ENCODE assay signal across 18 cellular contexts in the genomic region with DNA sequence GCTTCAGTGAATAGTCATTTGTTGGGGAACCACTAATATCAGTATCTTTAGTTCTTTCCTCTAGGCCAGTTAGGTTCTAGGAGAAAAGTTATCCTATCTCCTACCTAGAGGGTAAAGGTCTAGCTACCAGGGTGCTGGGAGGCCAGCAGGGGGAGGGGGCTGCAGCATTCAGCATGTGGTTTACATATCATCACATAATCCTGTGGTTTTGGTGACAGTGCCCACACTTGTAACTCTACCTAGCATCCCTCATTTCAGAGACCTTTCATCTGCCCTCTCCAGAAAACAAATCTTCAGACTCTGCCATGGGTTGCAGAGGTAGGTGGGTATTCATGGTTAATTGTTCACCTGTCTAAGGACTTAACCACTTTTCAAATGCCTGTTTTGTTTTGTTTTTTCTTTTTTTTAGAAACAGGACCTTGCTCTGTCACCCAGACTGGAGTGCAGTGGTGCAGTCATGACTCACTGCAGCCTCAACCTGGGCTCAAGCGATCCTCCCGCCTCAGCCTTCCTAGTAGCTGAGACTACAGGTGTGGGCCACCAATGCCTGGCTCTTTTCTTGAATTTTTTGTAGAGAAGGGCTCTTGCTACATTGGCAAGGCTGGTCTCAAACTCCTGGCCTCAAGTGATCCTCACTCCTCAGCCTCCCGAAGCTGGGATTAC.
DNase-seq lines count a peak whose midpoint lies in the region; ATAC-seq, FAIRE-seq and TF ChIP-seq lines count a peak whose summit lies in the region.
"Had no signal": no experiment of that assay in that cellular context is flagged by ENCODE, and none has a peak within 500 bp of the region (broad histone marks: within the 10 kb centered on the region; RNA-seq: fewer than 3 reads in every experiment).

No MANE protein-coding gene starts in this region.

- BruUV-seq in GM12878 (replicated peaks; lab: Mats Ljungman, UMichigan): no TSS peak

- intact Hi-C loops in GM12878 (cut with micrococcal nuclease; ENCODE audit: unreplicated experiment): no loop called here

- DNase-seq in stimulated activated CD4-positive, alpha-beta T cell treated with anti-CD3 and anti-CD28 coated beads, Interleukin-2, amount 100 ng/mL, for 4 hours (ENCODE audit: low read depth): peak; percentile 4
- no peak for DNase-seq in stimulated activated CD4-positive, alpha-beta T cell treated with anti-CD3 and anti-CD28 coated beads, Interleukin-12 subunit alpha, Interleukin-12 subunit beta, amount 100 ng/mL, for 4 hours
- DNase-seq in activated CD4-positive, alpha-beta T cell treated with anti-CD3 and anti-CD28 coated beads for 48 hours: peak; percentile 31
- DNase-seq in GM12878 (ENCODE audit: low read depth, low spot score) (no peak), NCI-H2227 treated with DMSO at 0.1 percent for 48 hours (lab: John Stamatoyannopoulos, UW) (no peak), mucosa of gallbladder (ENCODE audit: low spot score) (no peak)
- DNase-seq: effector memory CD4-positive, alpha-beta T cell; HCEC 1CT; Kasumi-1; NCI-H1930; NCI-H345; PC-9; SIG-M5 had no signal

- no peak overlapping the region for H3K9ac ChIP-seq in GM12878 (ENCODE audit: control insufficient read depth, insufficient read depth, low read length)

- no peak for ATAC-seq in GM12878
- no peak for ATAC-seq in GM19328 (IDR thresholded peaks at IDR 0.05; ENCODE audit: unreplicated experiment)

- FAIRE-seq in GM12878 (lab: Jason Lieb, UNC): no peak
- FAIRE-seq: HTR-8/SVneo had no signal

- TF ChIP-seq RAD21 in GM12878 (IDR thresholded peaks at IDR 0.05; ENCODE audit: insufficient read depth, low read depth, low read length): no peak

- SMC1A ChIA-PET in GM12878 (lab: Charles Lee; ENCODE audit: uncharacterized antibody, unreplicated experiment): interaction anchor here (0.8 kb wide), 1 partner anchor 227 kb away, joined by 3 read pairs; no protein-coding TSS in a partner anchor

- no peak overlapping the region for H3K4me3 ChIP-seq in GM12878
- H3K4me3 ChIP-seq: PC-9, right atrium auricular region, tibial nerve had no signal

- no peak overlapping the region for H3K27ac ChIP-seq in GM12878 (ENCODE audit: control insufficient read depth, insufficient read depth)
- H3K27ac ChIP-seq: PC-9, right atrium auricular region, tibial nerve, VCaP had no signal

- H3K27me3 ChIP-seq in GM12878 (replicated peaks in 1 of 2; ENCODE audit: control insufficient read depth in 2 of 2, insufficient read depth in 2 of 2, low read length in 1 of 2): no peaks in the 10 kb centered on the region
- H3K27me3 ChIP-seq: right atrium auricular region had no signal

- no peak overlapping the region for H2AFZ ChIP-seq in GM12878 (ENCODE audit: control insufficient read depth, low read depth, low read length)
- H2AFZ ChIP-seq: PC-9 had no signal

- H4K20me1 ChIP-seq in GM12878 (ENCODE audit: control insufficient read depth, insufficient read depth): no peaks in the 10 kb centered on the region

- no peak for TF ChIP-seq EP300 in GM12878 (IDR thresholded peaks at IDR 0.05; ENCODE audit: borderline replicate concordance in 1 of 2, control insufficient read depth in 1 of 2, low read depth in 2 of 2, low read length in 2 of 2)

- CTCF ChIA-PET in GM12878 (lab: Yijun Ruan, JAX): interaction anchor here (2.0 kb wide), 1 partner anchor 11 kb away, joined by 4 read pairs; no protein-coding TSS in a partner anchor

- RAD21 ChIA-PET in GM12878 (lab: Charles Lee; ENCODE audit: unreplicated experiment): no interaction called here

- H3K4me2 ChIP-seq in GM12878 (ENCODE audit: control insufficient read depth, insufficient read depth): no peak overlapping the region
- H3K4me2 ChIP-seq: PC-9 had no signal

- no peaks in the 10 kb centered on the region for H3K79me2 ChIP-seq in GM12878 (ENCODE audit: control insufficient read depth, insufficient read depth, low read length)

- in situ Hi-C loops in GM12878 (cut with MboI): no loop called here

- POLR2A ChIA-PET in GM12878 (lab: Charles Lee): no interaction called here

- H3K36me3 ChIP-seq in GM12878 (ENCODE audit: control insufficient read depth in 2 of 2, insufficient read depth in 2 of 2, low read length in 1 of 2): no peaks in the 10 kb centered on the region
- H3K36me3 ChIP-seq: right atrium auricular region, tibial nerve had no signal

- TF ChIP-seq CTCF in GM12878 (IDR thresholded peaks at IDR 0.05 in 2 of 3, conservative IDR thresholded peaks at IDR 0.05 in 1 of 3; ENCODE audit: control insufficient read depth in 2 of 3, extremely low read depth in 1 of 3, insufficient read depth in 1 of 3, low read depth in 3 of 3, low read length in 3 of 3): no peak

- no peak for TF ChIP-seq POLR2A in GM12878 (IDR thresholded peaks at IDR 0.05; ENCODE audit: low read depth, low read length)

- no peaks in the 10 kb centered on the region for H3K4me1 ChIP-seq in GM12878 (ENCODE audit: control insufficient read depth, insufficient read depth, low read length)
- H3K4me1 ChIP-seq: right atrium auricular region, tibial nerve had no signal

- 87% methylated on average over 3 of the region's 3 CpGs for WGBS in GM12878 (ENCODE audit: insufficient coverage, insufficient replicate concordance, low lambda C conversion rate, missing lambda C conversion rate)

- H3K9me3 ChIP-seq in GM12878 (replicated peaks; ENCODE audit: control insufficient read depth, insufficient read depth, low read length): no peaks in the 10 kb centered on the region; the same call in 1 of the 3 replicates
- H3K9me3 ChIP-seq: right atrium auricular region, tibial nerve had no signal

TF ChIP-seq in GM12878, 131 proteins besides CTCF, POLR2A, EP300 and RAD21:
- TF ChIP-seq TAF1 (IDR thresholded peaks at IDR 0.05; ENCODE audit: borderline replicate concordance, low read depth, low read length) (no peak), RUNX3 (IDR thresholded peaks at IDR 0.05; ENCODE audit: low read length) (peak; percentile 67)

Comparison
In these comparisons a context has a peak if more than half of its experiments do, and no peak if none do; other contexts are left out.
1. DNase-seq: peak in stimulated activated CD4-positive, alpha-beta T cell treated with anti-CD3 and anti-CD28 coated beads, Interleukin-2, amount 100 ng/mL, for 4 hours (single experiment) and activated CD4-positive, alpha-beta T cell treated with anti-CD3 and anti-CD28 coated beads for 48 hours (single experiment); none in stimulated activated CD4-positive, alpha-beta T cell treated with anti-CD3 and anti-CD28 coated beads, Interleukin-12 subunit alpha, Interleukin-12 subunit beta, amount 100 ng/mL, for 4 hours (single experiment), GM12878 (single experiment), NCI-H2227 treated with DMSO at 0.1 percent for 48 hours (single experiment) and mucosa of gallbladder (single experiment).